7 cellular contexts compared by ENCODE assay signal in the genomic region with DNA sequence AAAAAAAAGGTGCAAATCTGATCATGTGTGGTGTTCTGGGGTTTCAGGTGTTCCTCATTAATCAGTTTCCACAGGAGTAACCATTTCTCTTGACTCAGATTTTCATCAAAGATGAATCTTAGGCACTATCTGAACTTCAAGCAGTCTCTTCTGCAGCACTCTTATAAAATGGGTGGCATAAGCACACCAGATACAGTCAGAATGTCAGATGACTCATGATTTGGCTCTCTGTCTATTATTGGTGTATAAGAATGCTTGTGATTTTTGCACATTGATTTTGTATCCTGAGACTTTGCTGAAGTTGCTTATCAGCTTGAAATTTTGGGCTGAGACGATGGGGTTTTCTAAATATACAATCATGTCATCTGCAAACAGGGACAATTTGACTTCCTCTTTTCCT.
DNase-seq lines count a peak whose midpoint lies in the region; ATAC-seq, FAIRE-seq and TF ChIP-seq lines count a peak whose summit lies in the region.
"Not testable (repeated sequence)": the region's sequence is repeated elsewhere in the genome, so short reads cannot be mapped to it uniquely, and the experiment has no call there.

No MANE protein-coding gene starts in this region.

- peak overlapping the region; percentile 0 for H2AFZ ChIP-seq in ACC112 (ENCODE audit: low read length, unreplicated experiment)
- not testable (repeated sequence) for H2AFZ ChIP-seq in GM23248

- H3K4me2 ChIP-seq in GM23248 (ENCODE audit: unreplicated experiment): not testable (repeated sequence)

- H3K79me2 ChIP-seq in ACC112 (ENCODE audit: control insufficient read depth, insufficient read depth, low read length, unreplicated experiment); GM23248 (ENCODE audit: insufficient read depth): not testable (repeated sequence)

- H3K27me3 ChIP-seq in ACC112 (ENCODE audit: insufficient read depth, low read length); GM23248 (replicated peaks; ENCODE audit: insufficient read depth); bronchial epithelial cell (ENCODE audit: control insufficient read depth, insufficient read depth, low read length); foreskin keratinocyte: not testable (repeated sequence)

- not testable (repeated sequence) for H3K9ac ChIP-seq in GM23248

- not testable (repeated sequence) for H3K36me3 ChIP-seq in ACC112 (ENCODE audit: insufficient read depth, low read length); GM23248 (ENCODE audit: low read depth); bronchial epithelial cell (ENCODE audit: control insufficient read depth, insufficient read depth, low read length)

- ATAC-seq in SK-N-SH treated with all-trans-retinoic acid at 6 μM for 48 hours: peak; percentile 73
- peak; percentile 71 for ATAC-seq in foreskin keratinocyte

- in situ Hi-C loops in GM23248 (cut with MboI): not testable (repeated sequence)

- not testable (repeated sequence) for H3K9me3 ChIP-seq in GM23248 (ENCODE audit: low read depth)

- not testable (repeated sequence) for H3K4me1 ChIP-seq in ACC112 (ENCODE audit: control insufficient read depth, insufficient read depth, low read length, unreplicated experiment); GM23248 (ENCODE audit: insufficient read depth); foreskin keratinocyte

- DNase-seq in EL (peak; percentile 42), GM23248 (peak; percentile 6), M059J (ENCODE audit: low read depth) (peak; percentile 40), bronchial epithelial cell (ENCODE audit: low read depth) (peak; percentile 44), foreskin keratinocyte (peak in 1 of 2 donors; percentile 19)

- not testable (repeated sequence) for H3F3A ChIP-seq in GM23248 (ENCODE audit: insufficient read depth)

- not testable (repeated sequence) for TF ChIP-seq CTCF in bronchial epithelial cell (IDR thresholded peaks at IDR 0.05; ENCODE audit: insufficient read depth, low read length, severe bottlenecking); foreskin keratinocyte (conservative IDR thresholded peaks at IDR 0.05)

- not testable (repeated sequence) for H3K9me2 ChIP-seq in GM23248 (ENCODE audit: insufficient read depth)

- H4K20me1 ChIP-seq in GM23248 (ENCODE audit: insufficient read depth): not testable (repeated sequence)

- FAIRE-seq in bronchial epithelial cell (lab: Jason Lieb, UNC): not testable (repeated sequence)

- 22% methylated on average over 1 of the region's 1 CpG for WGBS in GM23248 (ENCODE audit: low coverage in 1 of 2, low lambda C conversion rate in 2 of 2, missing lambda C conversion rate in 2 of 2), 2 experiments

- not testable (repeated sequence) for H3K4me3 ChIP-seq in ACC112 (ENCODE audit: low read depth, low read length); GM23248; bronchial epithelial cell (ENCODE audit: low read depth, low read length)

- H3K27ac ChIP-seq in ACC112 (ENCODE audit: low read depth, low read length); GM23248; foreskin keratinocyte: not testable (repeated sequence)
